In the genomic region with DNA sequence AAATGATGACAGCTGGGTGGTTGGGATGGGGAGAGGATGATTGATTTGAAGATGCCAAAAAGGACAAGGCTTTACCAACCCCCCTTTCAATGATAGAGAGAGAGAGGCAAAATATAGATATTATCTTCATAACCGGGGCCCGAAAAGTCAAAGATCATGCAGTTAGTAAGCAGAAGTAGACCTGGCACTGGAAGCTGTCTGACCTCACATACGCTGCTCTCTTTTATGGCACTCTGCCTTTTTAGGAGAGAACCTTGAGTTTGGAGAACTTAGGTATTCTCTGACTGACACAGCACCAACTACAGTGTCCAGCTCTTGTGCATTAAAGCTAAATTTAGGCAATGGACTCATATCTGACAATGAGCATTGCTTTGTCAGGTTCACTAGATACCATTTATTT, we compare ENCODE assay signal across 9 cellular contexts.
"Had no signal": no experiment of that assay in that cellular context is flagged by ENCODE, and none has a peak within 500 bp of the region (broad histone marks: within the 10 kb centered on the region; RNA-seq: fewer than 3 reads in every experiment).

No MANE protein-coding gene starts in this region.

- FAIRE-seq: H1, H54, HTR-8/SVneo had no signal

- H2AFZ ChIP-seq: GM23338 had no signal

- H3K4me2 ChIP-seq: GM23338 had no signal

- H3K27ac Mint-ChIP-seq: GM23338, H9, HFFc6, IgD-negative memory B cell had no signal

- H3K9me3 Mint-ChIP-seq: GM23338, H9, HFFc6, IgD-negative memory B cell had no signal

- H3K4me3 Mint-ChIP-seq: GM23338, H9, HFFc6, IgD-negative memory B cell had no signal

- H3K4me1 Mint-ChIP-seq: IgD-negative memory B cell had no signal

- H3K4me3 ChIP-seq: GM23338 had no signal

- ATAC-seq: GM23338 had no signal

- DNase-seq: H9, HCEC 1CT, HFFc6, KG1 had no signal

- H3K27me3 Mint-ChIP-seq: IgD-negative memory B cell had no signal
